ENCODE assay signal across 2 cellular contexts in genomic region chr2:133574620-133575019, GRCh38.
TF ChIP-seq lines count a peak whose summit lies in the region.

No MANE protein-coding gene starts in this region.

TF ChIP-seq in IMR-90, 13 proteins besides CTCF, POLR2A, EP300 and RAD21 (continued from another document):
- TF ChIP-seq CEBPB (IDR thresholded peaks at IDR 0.05; ENCODE audit: low read depth, low read length) (no peak), RFX5 (IDR thresholded peaks at IDR 0.05; ENCODE audit: low read depth, low read length) (no peak), SMC3 (IDR thresholded peaks at IDR 0.05; ENCODE audit: low read depth, low read length) (no peak), CHD1 (IDR thresholded peaks at IDR 0.05; ENCODE audit: low read depth, low read length) (no peak), NFE2L2 (IDR thresholded peaks at IDR 0.05; ENCODE audit: low read depth, low read length) (no peak), ELK1 (IDR thresholded peaks at IDR 0.05; ENCODE audit: borderline replicate concordance, low read depth, low read length) (no peak), MAFK (IDR thresholded peaks at IDR 0.05; ENCODE audit: low read depth, low read length) (no peak), MAZ (IDR thresholded peaks at IDR 0.05; ENCODE audit: borderline replicate concordance, low read depth, low read length) (no peak)

TF ChIP-seq in endothelial cell of umbilical vein, 7 proteins besides CTCF, POLR2A, EP300 and RAD21 (continued from another document):
- no peak for TF ChIP-seq MAX (IDR thresholded peaks at IDR 0.05; ENCODE audit: insufficient read depth, insufficient read length)
